8 cellular contexts compared by ENCODE assay signal in genomic region chr5:6448622-6449464, GRCh38. TPM values are rescaled to one million over a fixed set of nuclear protein-coding genes. Genes with fewer than 3 reads are reported as not detected.
DNase-seq lines count a peak whose midpoint lies in the region; ATAC-seq, FAIRE-seq and TF ChIP-seq lines count a peak whose summit lies in the region.

TSS of gene UBE2QL1 (plus strand) at chr5:6448859. CDS start at chr5:6448894, 35 bp downstream.

- peak; percentile 27 for DNase-seq in activated naive CD4-positive, alpha-beta T cell treated with anti-CD3 and anti-CD28 coated beads, Interleukin-2, amount 10 ng/mL, durations not matched to agents 7 days and 5 days
- DNase-seq in activated naive CD4-positive, alpha-beta T cell treated with Interleukin-2 at 50 U/mL for 16 hours, result no peak
- DNase-seq in NCI-H1105 treated with DMSO at 0.1 percent for 48 hours (lab: John Stamatoyannopoulos, UW) (peak; percentile 46), K562 (ENCODE audit: extremely low read depth in 1 of 4, low spot score in 3 of 4) (peak in 2 of 4 experiments; percentile 11 to 25), islet precursor cell (peak; percentile 72), AML-193 (lab: John Stamatoyannopoulos, UW) (no peak), H4 (ENCODE audit: low spot score) (no peak)

- H3K4me1 ChIP-seq in K562 (replicated peaks in 1 of 2; ENCODE audit: control insufficient read depth in 2 of 2, insufficient read depth in 2 of 2, low read length in 2 of 2), result peaks cover 0 to 5% of the 10 kb centered on the region in 2 experiments; a peak in 1 of 5 replicates

- no peak within 1 kb of the TSS for H2AFZ ChIP-seq in K562 (ENCODE audit: low read depth, low read length)

- no peak for TF ChIP-seq CTCF in K562 (IDR thresholded peaks at IDR 0.05 in 2 of 3, conservative IDR thresholded peaks at IDR 0.05 in 1 of 3; ENCODE audit: insufficient read depth in 2 of 3, low read depth in 1 of 3, low read length in 3 of 3)

- no peaks in the 10 kb centered on the region for H3K79me2 ChIP-seq in K562 (ENCODE audit: control insufficient read depth, insufficient read depth, low read length)

- no peak within 1 kb of the TSS for H3K27ac ChIP-seq in K562 (ENCODE audit: extremely low read depth, low read depth, low read length)

- H3K9me1 ChIP-seq in K562 (ENCODE audit: control insufficient read depth, insufficient read depth, low read length), result no peaks in the 10 kb centered on the region

- ATAC-seq in K562, result peak; percentile 46
- ATAC-seq in stimulated activated memory B cell treated with anti-CD40 and anti-IgM and Interleukin-4, amounts not matched to agents 10 μg/mL and 1 μg/mL and 100 μg/mL, for 72 hours, result peak; percentile 70

- H3K27me3 Mint-ChIP-seq in activated naive CD4-positive, alpha-beta T cell treated with anti-CD3 and anti-CD28 coated beads, Interleukin-2, amount 10 ng/mL, durations not matched to agents 7 days and 5 days, result peaks cover 22% of the 10 kb centered on the region
- no peaks in the 10 kb centered on the region for H3K27me3 Mint-ChIP-seq in stimulated activated memory B cell treated with anti-CD40 and anti-IgM and Interleukin-4, amounts not matched to agents 10 μg/mL and 1 μg/mL and 100 μg/mL, for 72 hours

- in situ Hi-C loops in K562 (cut with MboI), result no loop called here

- peaks cover 7% of the 10 kb centered on the region; the same call in 1 of the 2 replicates for H3K9me3 ChIP-seq in K562 (replicated peaks; ENCODE audit: control insufficient read depth, insufficient read depth, low read depth, low read length)

- H3K4me3 ChIP-seq in K562, result no peak within 1 kb of the TSS

- no peak for TF ChIP-seq RAD21 in K562 (CRISPR knock-in tag; conservative IDR thresholded peaks at IDR 0.05 in 1 of 2, IDR thresholded peaks at IDR 0.05 in 1 of 2)

- no peak for TF ChIP-seq POLR2A in K562 (conservative IDR thresholded peaks at IDR 0.05)

- POLR2A ChIA-PET in K562 (lab: Yijun Ruan, JAX), result no interaction called here

- TF ChIP-seq EP300 in K562 (IDR thresholded peaks at IDR 0.05; ENCODE audit: low read length), result no peak

- no peak within 1 kb of the TSS for H3K27ac Mint-ChIP-seq in activated naive CD4-positive, alpha-beta T cell treated with anti-CD3 and anti-CD28 coated beads, Interleukin-2, amount 10 ng/mL, durations not matched to agents 7 days and 5 days
- H3K27ac Mint-ChIP-seq in stimulated activated memory B cell treated with anti-CD40 and anti-IgM and Interleukin-4, amounts not matched to agents 10 μg/mL and 1 μg/mL and 100 μg/mL, for 72 hours, result no peak within 1 kb of the TSS

- no peak within 1 kb of the TSS for H3K4me2 ChIP-seq in K562 (ENCODE audit: insufficient read depth, low read length)

- no peaks in the 10 kb centered on the region for H3K36me3 ChIP-seq in K562 (ENCODE audit: control insufficient read depth, insufficient read depth, low read length)

- WGBS in K562 (ENCODE audit: insufficient coverage, low coverage, missing lambda C conversion rate), result 21% methylated on average over 49 of the region's 103 CpGs

- H4K20me1 ChIP-seq in K562 (replicated peaks; ENCODE audit: control insufficient read depth, insufficient read depth, low read length), result no peaks in the 10 kb centered on the region

- peak within 1 kb of the TSS; percentile 57 for H3K4me3 Mint-ChIP-seq in activated naive CD4-positive, alpha-beta T cell treated with anti-CD3 and anti-CD28 coated beads, Interleukin-2, amount 10 ng/mL, durations not matched to agents 7 days and 5 days
- peak within 1 kb of the TSS; percentile 80 for H3K4me3 Mint-ChIP-seq in stimulated activated memory B cell treated with anti-CD40 and anti-IgM and Interleukin-4, amounts not matched to agents 10 μg/mL and 1 μg/mL and 100 μg/mL, for 72 hours

- CTCF ChIA-PET in activated naive CD4-positive, alpha-beta T cell treated with anti-CD3 and anti-CD28 coated beads, Interleukin-2, amount 10 ng/mL, durations not matched to agents 7 days and 5 days (lab: Charles Lee), result interaction anchor here (1.1 kb wide), 1 partner anchor 13 kb away, joined by 3 read pairs; no protein-coding TSS in a partner anchor
- CTCF ChIA-PET in K562 (lab: Yijun Ruan, JAX; ENCODE audit: low intra/inter-chr PET ratio), result no interaction called here

- H3K36me3 Mint-ChIP-seq in activated naive CD4-positive, alpha-beta T cell treated with anti-CD3 and anti-CD28 coated beads, Interleukin-2, amount 10 ng/mL, durations not matched to agents 7 days and 5 days, result no peaks in the 10 kb centered on the region
- no peaks in the 10 kb centered on the region for H3K36me3 Mint-ChIP-seq in stimulated activated memory B cell treated with anti-CD40 and anti-IgM and Interleukin-4, amounts not matched to agents 10 μg/mL and 1 μg/mL and 100 μg/mL, for 72 hours

- H3K4me1 Mint-ChIP-seq in activated naive CD4-positive, alpha-beta T cell treated with anti-CD3 and anti-CD28 coated beads, Interleukin-2, amount 10 ng/mL, durations not matched to agents 7 days and 5 days, result peaks cover 7% of the 10 kb centered on the region
- H3K4me1 Mint-ChIP-seq in stimulated activated memory B cell treated with anti-CD40 and anti-IgM and Interleukin-4, amounts not matched to agents 10 μg/mL and 1 μg/mL and 100 μg/mL, for 72 hours, result peaks cover 17% of the 10 kb centered on the region

- no TSS peak for BruUV-seq in K562 (replicated peaks; lab: Mats Ljungman, UMichigan)

- intact Hi-C loops in K562 (cut with micrococcal nuclease), result no loop called here

- no peaks in the 10 kb centered on the region for H3K9me3 Mint-ChIP-seq in activated naive CD4-positive, alpha-beta T cell treated with anti-CD3 and anti-CD28 coated beads, Interleukin-2, amount 10 ng/mL, durations not matched to agents 7 days and 5 days
- H3K9me3 Mint-ChIP-seq in stimulated activated memory B cell treated with anti-CD40 and anti-IgM and Interleukin-4, amounts not matched to agents 10 μg/mL and 1 μg/mL and 100 μg/mL, for 72 hours, result no peaks in the 10 kb centered on the region

- H3K9ac ChIP-seq in K562 (ENCODE audit: insufficient read depth in 1 of 2, low read depth in 2 of 2, low read length in 2 of 2), result no peak within 1 kb of the TSS

- no peak for FAIRE-seq in K562 (lab: Jason Lieb, UNC)

- peaks cover 18 to 44% of the 10 kb centered on the region in 2 experiments for H3K27me3 ChIP-seq in K562 (ENCODE audit: control insufficient read depth in 2 of 2, insufficient read depth in 2 of 2, low read length in 2 of 2)

TF ChIP-seq in K562, 482 proteins besides CTCF, POLR2A, EP300 and RAD21:
- TF ChIP-seq ATF4 (CRISPR knock-in tag; IDR thresholded peaks at IDR 0.05) (no peak), IRF1 (CRISPR knock-in tag; IDR thresholded peaks at IDR 0.05; ENCODE audit: borderline replicate concordance) (no peak), NFIC (IDR thresholded peaks at IDR 0.05) (no peak)

RNA-seq across cellular contexts. Expression of gene UBE2QL1, which starts in this region (rescaled TPM):
- not detected in 2 replicates for total RNA-seq in K562 (2011; cell fraction: chromatin; rRNA removed; ENCODE audit: low replicate concordance)
- total RNA-seq in K562 (2011; cell fraction: nucleolus; rRNA removed), result 0.13 TPM in 1 of 2 replicates, not detected in the other
- 0.15 TPM in 1 of 2 replicates, not detected in the other for total RNA-seq in K562 (2011; cell fraction: nucleoplasm; rRNA removed)
- not detected in 2 replicates for total RNA-seq in K562 (2014; rRNA removed)
- not detected in 2 replicates for total RNA-seq in K562 (2014; rRNA removed; fragmentation: Illumina TruSeq; extraction: Trizol)
- total RNA-seq in K562 (2015; rRNA removed; fragmentation: Illumina TruSeq; extraction: Trizol), result not detected in 2 replicates
- total RNA-seq in K562 (2021), result not detected in 2 replicates
- polyA plus RNA-seq in K562 (2011; rRNA removed), result not detected in 2 replicates
- not detected in 2 replicates for polyA plus RNA-seq in K562 (2011; cell fraction: cytosol; rRNA removed)
- polyA plus RNA-seq in K562 (2011; cell fraction: nucleus; rRNA removed), result 0.03 TPM in 1 of 2 replicates, not detected in the other
- polyA plus RNA-seq in K562 (2012), result 0.01 TPM in 1 of 2 replicates, not detected in the other
- not detected in 2 replicates for polyA plus RNA-seq in K562 (2014; fragmentation: Illumina TruSeq; extraction: Trizol)
- not detected for polyA plus RNA-seq in K562 (2014; fragmentation: Nextera tagmentation; extraction: Ambion mirVana)
- polyA plus RNA-seq in K562 (2014; rRNA removed), result not detected in 2 replicates
- polyA minus RNA-seq in K562 (2011; rRNA and poly(A)+ RNA removed), result not detected in 2 replicates
- polyA minus RNA-seq in K562 (2011; cell fraction: cytosol; rRNA and poly(A)+ RNA removed), result not detected in 2 replicates
- polyA minus RNA-seq in K562 (2011; cell fraction: nucleus; rRNA and poly(A)+ RNA removed), result not detected in 2 replicates
- total RNA-seq in H4 (2014; rRNA removed; shearing (Covaris generic)), result 0.54 and 0.64 TPM in 2 replicates

Comparison
In these comparisons a context has a peak if more than half of its experiments do, and no peak if none do; other contexts are left out.
1. DNase-seq: peak in activated naive CD4-positive, alpha-beta T cell treated with anti-CD3 and anti-CD28 coated beads, Interleukin-2, amount 10 ng/mL, durations not matched to agents 7 days and 5 days (single experiment), NCI-H1105 treated with DMSO at 0.1 percent for 48 hours (single experiment) and islet precursor cell (single experiment); none in activated naive CD4-positive, alpha-beta T cell treated with Interleukin-2 at 50 U/mL for 16 hours (single experiment), AML-193 (0 of 2) and H4 (single experiment).
2. Peak in ATAC-seq in K562; RNA of the gene not detected or under 1 TPM.